In the genomic region with DNA sequence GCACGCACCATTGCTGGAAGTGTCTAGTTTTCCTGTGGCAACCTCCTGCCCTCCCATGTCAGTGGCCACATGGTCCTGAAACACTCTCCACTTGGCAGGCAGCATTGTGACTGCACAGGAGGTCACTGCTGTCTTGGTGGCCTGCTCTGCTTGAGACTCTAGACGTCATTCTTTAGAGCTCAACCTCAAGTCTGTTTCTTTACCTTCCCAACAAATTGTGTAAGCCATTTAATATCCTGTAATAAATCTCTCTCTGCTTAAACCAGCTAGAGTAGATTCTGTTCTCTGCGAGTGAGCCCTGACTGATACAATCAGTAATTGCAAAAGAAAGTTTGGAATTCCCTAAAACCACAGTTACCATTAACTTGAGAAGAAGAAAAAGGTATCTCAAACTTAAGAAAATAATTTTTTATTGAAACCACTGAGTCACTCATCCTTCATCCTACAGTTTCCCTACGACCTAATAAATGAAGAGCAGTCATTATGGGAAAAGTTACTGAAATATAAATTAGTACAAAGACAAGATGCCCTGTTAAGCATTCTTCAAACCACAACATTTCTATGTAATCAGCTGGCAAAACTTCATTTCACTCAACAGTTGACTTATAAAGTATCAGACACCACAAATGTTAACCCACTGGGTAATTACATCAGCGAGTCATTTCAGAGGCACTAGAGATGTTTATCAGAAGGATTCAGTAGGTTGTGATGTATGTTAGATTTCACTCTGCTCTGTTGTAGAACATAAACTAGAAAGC, we compare ENCODE assay signal across 11 cellular contexts. TPM values are rescaled to one million over a fixed set of nuclear protein-coding genes. Genes with fewer than 3 reads are reported as not detected.
DNase-seq lines count a peak whose midpoint lies in the region; ATAC-seq and TF ChIP-seq lines count a peak whose summit lies in the region.
"Had no signal": no experiment of that assay in that cellular context is flagged by ENCODE, and none has a peak within 500 bp of the region (broad histone marks: within the 10 kb centered on the region; RNA-seq: fewer than 3 reads in every experiment).

No MANE protein-coding gene starts in this region.

- H3K4me3 Mint-ChIP-seq in activated CD8-positive, alpha-beta memory T cell treated with anti-CD3 and anti-CD28 coated beads, Interleukin-2, amount 10 ng/mL, durations not matched to agents 7 days and 5 days = no peak overlapping the region
- H3K4me3 Mint-ChIP-seq: brain had no signal

- H3K4me1 ChIP-seq in SJCRH30 (peaks cover 52% of the 10 kb centered on the region), foreskin keratinocyte (peaks cover 19% of the 10 kb centered on the region), thymus (ENCODE audit: control insufficient read depth, insufficient read depth, low read length) (no peaks in the 10 kb centered on the region)

- CTCF ChIA-PET in activated CD8-positive, alpha-beta memory T cell treated with anti-CD3 and anti-CD28 coated beads, Interleukin-2, amount 10 ng/mL, durations not matched to agents 7 days and 5 days (lab: Charles Lee) = no interaction called here

- no peaks in the 10 kb centered on the region for H3K36me3 ChIP-seq in SJCRH30
- H3K36me3 ChIP-seq in thymus (ENCODE audit: control insufficient read depth, insufficient read depth) = no peaks in the 10 kb centered on the region

- no peak for DNase-seq in activated CD8-positive, alpha-beta memory T cell treated with anti-CD3 and anti-CD28 coated beads, Interleukin-2, amount 10 ng/mL, durations not matched to agents 7 days and 5 days
- DNase-seq in activated CD8-positive, alpha-beta memory T cell treated with anti-CD3 and anti-CD28 coated beads, Interleukin-2, amount 50 U/mL, for 48 hours = no peak
- DNase-seq in SJCRH30 (peak; percentile 42 to 49), foreskin keratinocyte (peak; percentile 66 to 80), DMS53 treated with DMSO at 0.1 percent for 48 hours (lab: John Stamatoyannopoulos, UW; ENCODE audit: unreplicated experiment) (no peak), NAMALWA (ENCODE audit: low spot score) (no peak)
- DNase-seq: stimulated activated CD4-positive, alpha-beta T cell treated with anti-CD3 and anti-CD28 coated beads, Interleukin-4, amount 100 ng/mL, for 24 hours had no signal

- H3K9me3 ChIP-seq in SJCRH30 (replicated peaks) = no peaks in the 10 kb centered on the region
- H3K9me3 ChIP-seq in thymus (ENCODE audit: control insufficient read depth) = no peaks in the 10 kb centered on the region
- H3K9me3 ChIP-seq: BLaER1 had no signal

- H3K4me3 ChIP-seq in SJCRH30 = no peak overlapping the region
- no peak overlapping the region for H3K4me3 ChIP-seq in thymus (ENCODE audit: low read length)
- H3K4me3 ChIP-seq: BLaER1 had no signal

- ATAC-seq in activated CD8-positive, alpha-beta memory T cell treated with anti-CD3 and anti-CD28 coated beads, Interleukin-2, amount 10 ng/mL, durations not matched to agents 7 days and 5 days = peak; percentile 27
- ATAC-seq in foreskin keratinocyte (peak; percentile 68), GM19328 (IDR thresholded peaks at IDR 0.05; ENCODE audit: unreplicated experiment) (no peak)

- no peaks in the 10 kb centered on the region for H3K27me3 ChIP-seq in SJCRH30
- no peaks in the 10 kb centered on the region for H3K27me3 ChIP-seq in foreskin keratinocyte
- no peaks in the 10 kb centered on the region for H3K27me3 ChIP-seq in thymus (ENCODE audit: control insufficient read depth, insufficient read depth)
- H3K27me3 ChIP-seq: BLaER1 had no signal

- TF ChIP-seq CTCF in foreskin keratinocyte (conservative IDR thresholded peaks at IDR 0.05) = no peak

- H3K36me3 Mint-ChIP-seq in activated CD8-positive, alpha-beta memory T cell treated with anti-CD3 and anti-CD28 coated beads, Interleukin-2, amount 10 ng/mL, durations not matched to agents 7 days and 5 days = peaks cover 5% of the 10 kb centered on the region

- H3K27ac Mint-ChIP-seq in activated CD8-positive, alpha-beta memory T cell treated with anti-CD3 and anti-CD28 coated beads, Interleukin-2, amount 10 ng/mL, durations not matched to agents 7 days and 5 days = no peak overlapping the region

- H3K4me1 Mint-ChIP-seq in activated CD8-positive, alpha-beta memory T cell treated with anti-CD3 and anti-CD28 coated beads, Interleukin-2, amount 10 ng/mL, durations not matched to agents 7 days and 5 days = peaks cover 25% of the 10 kb centered on the region

- H3K9me3 Mint-ChIP-seq in activated CD8-positive, alpha-beta memory T cell treated with anti-CD3 and anti-CD28 coated beads, Interleukin-2, amount 10 ng/mL, durations not matched to agents 7 days and 5 days (ENCODE audit: low read depth) = no peaks in the 10 kb centered on the region

- peak overlapping the region; percentile 32 for H3K27ac ChIP-seq in SJCRH30
- peak overlapping the region; percentile 86 for H3K27ac ChIP-seq in foreskin keratinocyte
- peak overlapping the region; percentile 19 for H3K27ac ChIP-seq in thymus (ENCODE audit: low read depth)
- H3K27ac ChIP-seq: BLaER1 had no signal

- 87% methylated on average over 5 of the region's 5 CpGs for WGBS in thymus

- H3K27me3 Mint-ChIP-seq in activated CD8-positive, alpha-beta memory T cell treated with anti-CD3 and anti-CD28 coated beads, Interleukin-2, amount 10 ng/mL, durations not matched to agents 7 days and 5 days = no peaks in the 10 kb centered on the region
- H3K27me3 Mint-ChIP-seq: brain had no signal

RNA-seq across cellular contexts. Expression of a gene that starts 18.0 kb away (rescaled TPM):
- 10 to 100 TPM in 1 of 2 experiments, 1 to 10 TPM in 1; 7.9 to 10.4 TPM for total RNA-seq in activated CD8-positive, alpha-beta memory T cell treated with anti-CD3 and anti-CD28 coated beads, Interleukin-2, amount 10 ng/mL, durations not matched to agents 7 days and 5 days
- 73.5 and 77.1 TPM in 2 replicates for total RNA-seq in SJCRH30 (2014; rRNA removed; shearing (Covaris generic))
- total RNA-seq in foreskin keratinocyte = 24.2 and 28.3 TPM in 2 replicates
- polyA plus RNA-seq in foreskin keratinocyte = 10.2 and 13.8 TPM in 2 replicates
- 10.9 TPM for polyA plus RNA-seq in thymus

Comparison
In these comparisons a context has a peak if more than half of its experiments do, and no peak if none do; other contexts are left out.
1. DNase-seq: peak in SJCRH30 (2 of 2) and foreskin keratinocyte (2 of 2); none in activated CD8-positive, alpha-beta memory T cell treated with anti-CD3 and anti-CD28 coated beads, Interleukin-2, amount 10 ng/mL, durations not matched to agents 7 days and 5 days (single experiment), activated CD8-positive, alpha-beta memory T cell treated with anti-CD3 and anti-CD28 coated beads, Interleukin-2, amount 50 U/mL, for 48 hours (single experiment), DMS53 treated with DMSO at 0.1 percent for 48 hours (single experiment) and NAMALWA (single experiment).
2. H3K27ac ChIP-seq: peak in every context shown above with its lines; median percentile 86 in foreskin keratinocyte; 32 in SJCRH30; 19 in thymus.